11 cellular contexts compared by ENCODE assay signal in genomic region chr13:23673354-23673753, GRCh38.
DNase-seq lines count a peak whose midpoint lies in the region; ATAC-seq, FAIRE-seq and TF ChIP-seq lines count a peak whose summit lies in the region.
"Had no signal": no experiment of that assay in that cellular context is flagged by ENCODE, and none has a peak within 500 bp of the region (broad histone marks: within the 10 kb centered on the region; RNA-seq: fewer than 3 reads in every experiment).

No MANE protein-coding gene starts in this region.

- intact Hi-C loops in esophagus squamous epithelium (cut with DNase I) = no loop called here

- H3K36me3 ChIP-seq in esophagus squamous epithelium = peaks cover 0 to 16% (median 0%) of the 10 kb centered on the region in 3 donors

- ATAC-seq in stimulated activated memory B cell treated with anti-CD40 and anti-IgM and Interleukin-4, amounts not matched to agents 10 μg/mL and 1 μg/mL and 100 μg/mL, for 72 hours = no peak
- no peak for ATAC-seq in esophagus mucosa
- ATAC-seq: activated CD8-positive, alpha-beta T cell treated with anti-CD3 and anti-CD28 coated beads for 36 hours; body of pancreas had no signal

- TF ChIP-seq POLR2A in esophagus squamous epithelium (IDR thresholded peaks at IDR 0.05) = no peak
- no peak for TF ChIP-seq POLR2A in H54 (IDR thresholded peaks at IDR 0.05; ENCODE audit: low read depth, low read length)

- H3K27me3 ChIP-seq in esophagus squamous epithelium = no peaks in the 10 kb centered on the region
- H3K27me3 ChIP-seq: body of pancreas had no signal

- 37 to 64% methylated on average over 4 of the region's 4 CpGs for WGBS in esophagus squamous epithelium, 2 donors

- H3K4me1 Mint-ChIP-seq in stimulated activated memory B cell treated with anti-CD40 and anti-IgM and Interleukin-4, amounts not matched to agents 10 μg/mL and 1 μg/mL and 100 μg/mL, for 72 hours = no peaks in the 10 kb centered on the region

- H3K36me3 Mint-ChIP-seq in stimulated activated memory B cell treated with anti-CD40 and anti-IgM and Interleukin-4, amounts not matched to agents 10 μg/mL and 1 μg/mL and 100 μg/mL, for 72 hours = no peaks in the 10 kb centered on the region

- H3K4me3 ChIP-seq in esophagus squamous epithelium = no peak overlapping the region
- H3K4me3 ChIP-seq: body of pancreas had no signal

- no peak for TF ChIP-seq CTCF in esophagus squamous epithelium (IDR thresholded peaks at IDR 0.05)

- H3K27me3 Mint-ChIP-seq in stimulated activated memory B cell treated with anti-CD40 and anti-IgM and Interleukin-4, amounts not matched to agents 10 μg/mL and 1 μg/mL and 100 μg/mL, for 72 hours = no peaks in the 10 kb centered on the region

- peak overlapping the region in 3 of 4 donors; percentile 53 to 61 (median 60) for H3K27ac ChIP-seq in esophagus squamous epithelium
- H3K27ac ChIP-seq: body of pancreas had no signal

- no peak overlapping the region for H3K4me3 Mint-ChIP-seq in stimulated activated memory B cell treated with anti-CD40 and anti-IgM and Interleukin-4, amounts not matched to agents 10 μg/mL and 1 μg/mL and 100 μg/mL, for 72 hours
- H3K4me3 Mint-ChIP-seq: activated CD8-positive, alpha-beta T cell treated with anti-CD3 and anti-CD28 coated beads for 36 hours had no signal

- H3K4me1 ChIP-seq in esophagus squamous epithelium = peaks cover 0 to 22% (median 0%) of the 10 kb centered on the region in 3 donors
- H3K4me1 ChIP-seq: body of pancreas had no signal

- no peak overlapping the region for H3K27ac Mint-ChIP-seq in stimulated activated memory B cell treated with anti-CD40 and anti-IgM and Interleukin-4, amounts not matched to agents 10 μg/mL and 1 μg/mL and 100 μg/mL, for 72 hours
- H3K27ac Mint-ChIP-seq: activated CD8-positive, alpha-beta T cell treated with anti-CD3 and anti-CD28 coated beads for 36 hours had no signal

- no peak for FAIRE-seq in H54 (lab: Jason Lieb, UNC)

- H3K9me3 Mint-ChIP-seq in stimulated activated memory B cell treated with anti-CD40 and anti-IgM and Interleukin-4, amounts not matched to agents 10 μg/mL and 1 μg/mL and 100 μg/mL, for 72 hours = no peaks in the 10 kb centered on the region
- H3K9me3 Mint-ChIP-seq: activated CD8-positive, alpha-beta T cell treated with anti-CD3 and anti-CD28 coated beads for 36 hours had no signal

- DNase-seq in AG08395 (ENCODE audit: low spot score) (peak; percentile 86), NCI-H460 (ENCODE audit: extremely low read depth, low read depth) (peak; percentile 55), esophagus squamous epithelium (lab: John Stamatoyannopoulos, UW) (no peak), medulla oblongata (ENCODE audit: extremely low spot score) (peak; percentile 77), H54 (ENCODE audit: insufficient read length, low spot score) (no peak), NOMO-1 treated with DMSO at 0.1 percent for 48 hours (lab: John Stamatoyannopoulos, UW; ENCODE audit: unreplicated experiment) (no peak)
- DNase-seq: activated CD8-positive, alpha-beta T cell treated with anti-CD3 and anti-CD28 coated beads for 36 hours; NCI-H1105 treated with DMSO at 0.1 percent for 48 hours had no signal

- no peaks in the 10 kb centered on the region for H3K9me3 ChIP-seq in esophagus squamous epithelium
- H3K9me3 ChIP-seq: body of pancreas had no signal

Comparison
In these comparisons a context has a peak if more than half of its experiments do, and no peak if none do; other contexts are left out.
1. DNase-seq: peak in AG08395 (single experiment), NCI-H460 (single experiment) and medulla oblongata (single experiment); none in esophagus squamous epithelium (single experiment), H54 (single experiment) and NOMO-1 treated with DMSO at 0.1 percent for 48 hours (single experiment).